In genomic region chr9:88388203-88388885, GRCh38 we compare ENCODE assay signal across 8 cellular contexts. TPM values are rescaled to one million over a fixed set of nuclear protein-coding genes. Genes with fewer than 3 reads are reported as not detected.
DNase-seq lines count a peak whose midpoint lies in the region; ATAC-seq and TF ChIP-seq lines count a peak whose summit lies in the region.

Gene SPIN1, plus strand, starts transcription at chr9:88388444. Its CDS starts 38,096 bp downstream, at chr9:88426540.

- H3K9ac ChIP-seq in colonic mucosa (ENCODE audit: low read depth in 2 of 2, low read length in 2 of 2) = peak within 1 kb of the TSS; percentile 84 to 98

- ATAC-seq in GM18867 (IDR thresholded peaks at IDR 0.05; ENCODE audit: unreplicated experiment) (peak; percentile 84), HG03095 (IDR thresholded peaks at IDR 0.05; ENCODE audit: unreplicated experiment) (peak; percentile 77), left lobe of liver (peak; percentile 83)

- H3K27ac ChIP-seq in colonic mucosa = peak within 1 kb of the TSS; percentile 94

- H3K27me3 ChIP-seq in colonic mucosa = no peaks in the 10 kb centered on the region

- no peaks in the 10 kb centered on the region for H3K36me3 ChIP-seq in colonic mucosa

- intact Hi-C loops in colonic mucosa (cut with DNase I) = no loop called here

- peak within 1 kb of the TSS; percentile 83 for H3K4me3 ChIP-seq in AG09309 (ENCODE audit: control insufficient read depth, low read depth, low read length)
- H3K4me3 ChIP-seq in colonic mucosa = peak within 1 kb of the TSS; percentile 85

- TF ChIP-seq CTCF in AG09309 (IDR thresholded peaks at IDR 0.05; ENCODE audit: control insufficient read depth, insufficient read depth, low read depth, low read length, missing control alignments) (peak; percentile 33), colonic mucosa (IDR thresholded peaks at IDR 0.05) (no peak)

- H3K4me1 ChIP-seq in colonic mucosa = peaks cover 4% of the 10 kb centered on the region

- DNase-seq in AG09309 (ENCODE audit: low read depth) (no peak), NCI-H226 (peak; percentile 55), colonic mucosa (peak; percentile 81), left lobe of liver (ENCODE audit: low spot score) (peak; percentile 89)
- DNase-seq in activated CD4-positive, alpha-beta T cell treated with anti-CD3 and anti-CD28 coated beads for 48 hours = peak; percentile 87
- peak; percentile 80 for DNase-seq in stimulated activated CD4-positive, alpha-beta T cell treated with anti-CD3 and anti-CD28 coated beads, Interleukin-2, amount 100 ng/mL, for 4 hours (ENCODE audit: low read depth)

- H3K9me3 ChIP-seq in colonic mucosa = no peaks in the 10 kb centered on the region

RNA-seq across cellular contexts. Expression of gene SPIN1, which starts in this region (rescaled TPM):
- total RNA-seq in colonic mucosa (10 to 100 TPM; 51.4 to 68.0 TPM), left lobe of liver (18.3 TPM)
